17 cellular contexts compared by ENCODE assay signal in the genomic region with DNA sequence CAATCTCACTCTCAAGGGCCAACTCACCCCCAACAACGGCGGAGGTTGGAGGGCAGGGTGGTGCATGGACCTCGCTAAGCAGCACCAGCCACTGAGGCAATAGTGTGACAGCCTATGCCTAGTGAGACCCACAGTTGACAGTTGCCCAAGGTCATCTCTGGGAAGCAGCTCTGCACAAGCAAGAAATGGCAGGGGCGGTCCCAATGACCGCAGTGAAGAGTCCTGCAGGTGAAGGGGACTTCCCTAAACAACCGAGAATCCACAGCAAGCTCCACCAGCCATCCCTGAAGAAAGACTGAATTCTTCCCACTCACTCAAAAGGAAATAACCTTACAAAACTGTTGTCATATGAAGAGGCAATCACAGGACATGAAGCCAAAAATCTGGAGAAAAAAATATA.
DNase-seq lines count a peak whose midpoint lies in the region; ATAC-seq and TF ChIP-seq lines count a peak whose summit lies in the region.
"Had no signal": no experiment of that assay in that cellular context is flagged by ENCODE, and none has a peak within 500 bp of the region (broad histone marks: within the 10 kb centered on the region; RNA-seq: fewer than 3 reads in every experiment).

No MANE protein-coding gene starts in this region.

- TF ChIP-seq CTCF in GM12865 (IDR thresholded peaks at IDR 0.05; ENCODE audit: insufficient read depth, low read depth, low read length, missing control alignments): no peak

- DNase-seq in GM12865 (ENCODE audit: low read depth) (peak; percentile 48), cerebellar cortex (ENCODE audit: low spot score) (no peak), NOMO-1 (lab: John Stamatoyannopoulos, UW; ENCODE audit: unreplicated experiment in 2 of 2) (no peak), NCI-H748 (lab: John Stamatoyannopoulos, UW; ENCODE audit: unreplicated experiment) (no peak)
- DNase-seq: activated CD4-positive, alpha-beta T cell treated with anti-CD3 and anti-CD28 coated beads for 48 hours; activated naive CD4-positive, alpha-beta T cell treated with anti-CD3 and anti-CD28 coated beads for 36 hours; aorta; effector memory CD4-positive, alpha-beta T cell; left ventricle myocardium inferior; MM.1S; NCI-H226 had no signal

- no peak overlapping the region for H3K4me3 ChIP-seq in GM12865 (ENCODE audit: low read depth, low read length)
- H3K4me3 ChIP-seq: BLaER1, left ventricle myocardium inferior had no signal

- ATAC-seq in GM19372 (IDR thresholded peaks at IDR 0.05; ENCODE audit: low read depth, unreplicated experiment): peak; percentile 75
- ATAC-seq in HG02642 (IDR thresholded peaks at IDR 0.05; ENCODE audit: poor library complexity, unreplicated experiment): peak; percentile 79
- ATAC-seq in HG03432 (IDR thresholded peaks at IDR 0.05; ENCODE audit: unreplicated experiment): peak; percentile 92
- ATAC-seq in HG03159 (IDR thresholded peaks at IDR 0.05; ENCODE audit: unreplicated experiment): no peak
- ATAC-seq: Right ventricle myocardium inferior had no signal
